In genomic region chr9:116008278-116008677, GRCh38 we compare ENCODE assay signal across 19 cellular contexts.
DNase-seq lines count a peak whose midpoint lies in the region; ATAC-seq lines count a peak whose summit lies in the region.
"Had no signal": no experiment of that assay in that cellular context is flagged by ENCODE, and none has a peak within 500 bp of the region (broad histone marks: within the 10 kb centered on the region; RNA-seq: fewer than 3 reads in every experiment).

No MANE protein-coding gene starts in this region.

- peak; percentile 41 for DNase-seq in HCEC 1CT
- peak; percentile 55 for DNase-seq in RPMI7951 (ENCODE audit: low read depth)
- DNase-seq in middle frontal gyrus (ENCODE audit: extremely low spot score, low spot score): no peak
- no peak for DNase-seq in NCI-H510A (lab: John Stamatoyannopoulos, UW)
- no peak for DNase-seq in epidermal melanocyte (ENCODE audit: insufficient read length, low spot score)
- DNase-seq: activated CD4-positive, alpha-beta T cell treated with anti-CD3 and anti-CD28 coated beads, Interleukin-2, amount 50 U/mL, for 4 hours; activated T-cell treated with anti-CD3 and anti-CD28 coated beads for 4 hours; amygdala; effector CD4-positive, alpha-beta T cell; GF-D8; naive thymus-derived CD8-positive, alpha-beta T cell; NCI-H2081; NCI-H510A treated with DMSO at 0.1 percent for 48 hours; stimulated activated CD4-positive, alpha-beta T cell treated with anti-CD3 and anti-CD28 coated beads, Interleukin-4, amount 100 ng/mL, for 1 hour; stimulated activated naive CD8-positive, alpha-beta T cell treated with anti-CD3 and anti-CD28 coated beads, Interleukin-15, amount 100 ng/mL, for 72 hours; T-helper 2 cell; transverse colon had no signal

- peak; percentile 14 for ATAC-seq in esophagus mucosa
- no peak for ATAC-seq in GM18517 (IDR thresholded peaks at IDR 0.05; ENCODE audit: unreplicated experiment)
- ATAC-seq: naive thymus-derived CD8-positive, alpha-beta T cell; stimulated activated naive CD8-positive, alpha-beta T cell treated with anti-CD3 and anti-CD28 coated beads, Interleukin-15, amount 100 ng/mL, for 72 hours had no signal

Comparison
In these comparisons a context has a peak if more than half of its experiments do, and no peak if none do; other contexts are left out.
1. DNase-seq: peak in HCEC 1CT (single experiment) and RPMI7951 (single experiment); none in middle frontal gyrus (single experiment), NCI-H510A (single experiment) and epidermal melanocyte (single experiment).